ENCODE assay signal across 24 cellular contexts in the genomic region with DNA sequence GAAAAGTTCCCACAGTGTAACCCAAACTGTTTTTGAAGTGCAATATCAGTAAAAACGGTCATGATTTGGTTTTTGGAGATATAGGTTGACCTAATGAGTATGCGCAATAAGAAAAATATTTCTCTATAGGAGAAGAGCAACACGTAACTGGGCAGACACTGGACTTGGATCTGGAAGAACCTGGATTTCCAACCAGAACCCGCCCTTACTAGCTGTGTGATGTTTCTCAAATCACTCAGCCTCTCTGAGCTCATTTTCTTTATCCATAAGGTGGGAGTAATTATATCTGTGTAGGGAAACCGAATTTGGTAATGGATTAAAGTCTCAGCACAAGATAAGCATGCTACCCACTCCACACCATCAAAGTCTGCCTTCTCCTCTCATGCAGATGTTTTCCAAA.
DNase-seq lines count a peak whose midpoint lies in the region; ATAC-seq and TF ChIP-seq lines count a peak whose summit lies in the region.
"Had no signal": no experiment of that assay in that cellular context is flagged by ENCODE, and none has a peak within 500 bp of the region (broad histone marks: within the 10 kb centered on the region; RNA-seq: fewer than 3 reads in every experiment).

No MANE protein-coding gene starts in this region.

- H3K23ac ChIP-seq in mesendoderm (ENCODE audit: low read length), result no peak overlapping the region
- H3K23ac ChIP-seq in mesenchymal stem cell (ENCODE audit: low read length in 2 of 2), result no peak overlapping the region

- H3K4me1 ChIP-seq in ectodermal cell (ENCODE audit: control insufficient read depth, insufficient read depth, low read length), result peaks cover 30% of the 10 kb centered on the region
- peaks cover 13% of the 10 kb centered on the region for H3K4me1 ChIP-seq in mesendoderm (ENCODE audit: control insufficient read depth, low read depth, low read length)
- H3K4me1 ChIP-seq in mesenchymal stem cell (ENCODE audit: control insufficient read depth, insufficient read depth, low read depth, low read length), result no peaks in the 10 kb centered on the region
- H3K4me1 ChIP-seq: Caco-2 had no signal

- H2AK5ac ChIP-seq in mesendoderm (ENCODE audit: low read length) (no peak overlapping the region), mesenchymal stem cell (ENCODE audit: low read length, severe bottlenecking) (no peak overlapping the region)

- H4K8ac ChIP-seq in mesendoderm (ENCODE audit: low read depth, low read length), result no peak overlapping the region
- no peak overlapping the region for H4K8ac ChIP-seq in mesenchymal stem cell (ENCODE audit: low read length)

- H2BK15ac ChIP-seq in mesendoderm (replicated peaks; ENCODE audit: low read depth) (no peak overlapping the region), mesenchymal stem cell (ENCODE audit: low read depth, poor library complexity, severe bottlenecking) (no peak overlapping the region)

- H3K36me3 ChIP-seq in ectodermal cell (ENCODE audit: control insufficient read depth, insufficient read depth, low read length) (no peaks in the 10 kb centered on the region), mesendoderm (ENCODE audit: control insufficient read depth, insufficient read depth, low read length) (no peaks in the 10 kb centered on the region), mesenchymal stem cell (ENCODE audit: control insufficient read depth in 1 of 2, insufficient read depth in 2 of 2, low read depth in 1 of 2, low read length in 2 of 2) (no peaks in the 10 kb centered on the region)

- no peak overlapping the region for H2BK120ac ChIP-seq in mesendoderm (ENCODE audit: low read depth, low read length)
- H2BK120ac ChIP-seq in mesenchymal stem cell (ENCODE audit: low read depth, low read length), result no peak overlapping the region

- H3K56ac ChIP-seq in mesendoderm (ENCODE audit: low read length), result no peak overlapping the region

- no peaks in the 10 kb centered on the region for H3K27me3 ChIP-seq in HL-60 (ENCODE audit: insufficient read depth, poor library complexity, severe bottlenecking)
- no peaks in the 10 kb centered on the region for H3K27me3 ChIP-seq in ectodermal cell (ENCODE audit: control insufficient read depth, insufficient read depth, low read length, poor library complexity, severe bottlenecking)
- no peaks in the 10 kb centered on the region for H3K27me3 ChIP-seq in mesendoderm (ENCODE audit: insufficient read depth, low read length, poor library complexity)
- peaks cover 0 to 19% of the 10 kb centered on the region in 2 experiments for H3K27me3 ChIP-seq in mesenchymal stem cell (ENCODE audit: control insufficient read depth in 1 of 2, insufficient read depth in 1 of 2, low read length in 2 of 2)

- DNase-seq in HL-60 (ENCODE audit: low read depth in 1 of 2, low spot score in 1 of 2) (no peak), mesendoderm (peak; percentile 26), NCI-H1417 treated with DMSO at 0.1 percent for 48 hours (lab: John Stamatoyannopoulos, UW) (no peak), mesenchymal stem cell (no peak), MV-4-11 (lab: John Stamatoyannopoulos, UW) (no peak)
- DNase-seq: Caco-2, GOT3, KG1, MM.1S, NCI-H1048, NCI-H1417, NCI-H1694 treated with DMSO at 0.1 percent for 48 hours, NCI-H2081, NCI-H2171, NCI-H226, NCI-H510A, NCI-H69, SHP77 had no signal

- H3K79me1 ChIP-seq in mesendoderm (ENCODE audit: low read length), result peaks cover 4% of the 10 kb centered on the region
- H3K79me1 ChIP-seq in mesenchymal stem cell (replicated peaks; ENCODE audit: low read length, poor library complexity, severe bottlenecking), result no peaks in the 10 kb centered on the region

- peak overlapping the region; percentile 50 for H3K27ac ChIP-seq in HL-60 (replicated peaks)
- peak overlapping the region; percentile 20 for H3K27ac ChIP-seq in ectodermal cell (ENCODE audit: insufficient read depth, low read depth, low read length, poor library complexity, severe bottlenecking)
- H3K27ac ChIP-seq in mesendoderm (ENCODE audit: low read depth, low read length), result no peak overlapping the region
- H3K27ac ChIP-seq in mesenchymal stem cell (ENCODE audit: low read length, poor library complexity, severe bottlenecking), result no peak overlapping the region
- H3K27ac ChIP-seq: C4-2B, RWPE1 had no signal

- no peak overlapping the region for H3K4me2 ChIP-seq in mesendoderm (ENCODE audit: low read length)
- no peak overlapping the region for H3K4me2 ChIP-seq in mesenchymal stem cell (ENCODE audit: low read length, poor library complexity, severe bottlenecking)

- no peak overlapping the region for H4K91ac ChIP-seq in mesenchymal stem cell (ENCODE audit: low read length)

- H3K4ac ChIP-seq in mesendoderm (ENCODE audit: low read depth, low read length) (peak overlapping the region; percentile 71), mesenchymal stem cell (ENCODE audit: low read depth in 1 of 2, low read length in 2 of 2) (no peak overlapping the region)

- TF ChIP-seq CTCF in HL-60 (IDR thresholded peaks at IDR 0.05; ENCODE audit: insufficient read depth, low read length), result no peak

- H3K14ac ChIP-seq in mesenchymal stem cell (ENCODE audit: low read length in 2 of 2), result no peak overlapping the region

- H2BK12ac ChIP-seq in mesenchymal stem cell (ENCODE audit: low read length in 2 of 2), result no peak overlapping the region

- H3K4me3 ChIP-seq in HL-60 (replicated peaks; ENCODE audit: insufficient read depth, low read length), result no peak overlapping the region
- H3K4me3 ChIP-seq in ectodermal cell (ENCODE audit: insufficient read depth, low read depth, low read length), result no peak overlapping the region
- no peak overlapping the region for H3K4me3 ChIP-seq in mesendoderm (ENCODE audit: low read length)
- H3K4me3 ChIP-seq in mesenchymal stem cell (ENCODE audit: insufficient read depth in 1 of 2, low read depth in 1 of 2, low read length in 2 of 2), result no peak overlapping the region

- H2BK5ac ChIP-seq in mesendoderm (ENCODE audit: low read length) (no peak overlapping the region), mesenchymal stem cell (ENCODE audit: low read depth, low read length, poor library complexity, severe bottlenecking) (no peak overlapping the region)

- peaks cover 2% of the 10 kb centered on the region for H3K79me2 ChIP-seq in mesendoderm (ENCODE audit: control insufficient read depth, insufficient read depth, low read length)

- no peak overlapping the region for H2AFZ ChIP-seq in mesenchymal stem cell (ENCODE audit: low read depth, low read length)

- H3K18ac ChIP-seq in mesendoderm (ENCODE audit: low read length) (no peak overlapping the region), mesenchymal stem cell (ENCODE audit: low read depth in 1 of 2, low read length in 2 of 2) (no peak overlapping the region)

- no peak overlapping the region for H4K5ac ChIP-seq in mesendoderm (ENCODE audit: low read length)

- H3K9ac ChIP-seq in mesendoderm (ENCODE audit: low read length) (peak overlapping the region; percentile 28), mesenchymal stem cell (ENCODE audit: low read length) (no peak overlapping the region)

- no peak for ATAC-seq in HG03139 (IDR thresholded peaks at IDR 0.05; ENCODE audit: unreplicated experiment)
- ATAC-seq: CD8-positive, alpha-beta T cell; Panc1 had no signal

- 79 to 88% methylated on average over 5 of the region's 5 CpGs for WGBS in ectodermal cell, 2 experiments
- no CpG with 5 or more reads among the region's 5 CpGs for WGBS in mesendoderm (ENCODE audit: extremely low coverage, insufficient coverage, low lambda C conversion rate)
- 67% methylated on average over 3 of the region's 5 CpGs for WGBS in mesenchymal stem cell

- H3K9me3 ChIP-seq in ectodermal cell (ENCODE audit: control insufficient read depth, low read length), result no peaks in the 10 kb centered on the region
- H3K9me3 ChIP-seq in mesenchymal stem cell (ENCODE audit: control insufficient read depth, low read length), result no peaks in the 10 kb centered on the region
- H3K9me3 ChIP-seq: Caco-2 had no signal

Comparison
In these comparisons a context has a peak if more than half of its experiments do, and no peak if none do; other contexts are left out.
1. H3K27ac ChIP-seq: peak in HL-60 (single experiment) and ectodermal cell (single experiment); none in mesendoderm (single experiment) and mesenchymal stem cell (single experiment).